ENCODE assay signal across 16 cellular contexts in genomic region chr13:103525530-103525929, GRCh38.
"Had no signal": no experiment of that assay in that cellular context is flagged by ENCODE, and none has a peak within 500 bp of the region (broad histone marks: within the 10 kb centered on the region; RNA-seq: fewer than 3 reads in every experiment).

No MANE protein-coding gene starts in this region.

- H3K9me3 ChIP-seq: adrenal gland, esophagus muscularis mucosa, heart right ventricle, left ventricle myocardium inferior, sigmoid colon, spleen, thoracic aorta had no signal

- H3K4me3 ChIP-seq: adrenal gland, esophagus muscularis mucosa, heart right ventricle, left ventricle myocardium inferior, sigmoid colon, spleen, thoracic aorta had no signal

- DNase-seq: activated CD4-positive, alpha-beta T cell treated with anti-CD3 and anti-CD28 coated beads for 36 hours; activated CD4-positive, alpha-beta T cell treated with anti-CD3 and anti-CD28 coated beads, Interleukin-2, amount 50 U/mL, for 48 hours; activated gamma-delta T cell treated with Interleukin-2 at 50 U/mL for 16 hours; adrenal gland; effector CD8-positive, alpha-beta T cell; heart right ventricle; left ventricle myocardium inferior; nephron progenitor cell; nucleus accumbens; sigmoid colon; spleen; stimulated activated naive B cell treated with anti-CD40 and anti-IgM and Interleukin-4, amounts not matched to agents 10 μg/mL and 1 μg/mL and 100 μg/mL, for 72 hours had no signal

- ATAC-seq: activated CD4-positive, alpha-beta T cell treated with anti-CD3 and anti-CD28 coated beads for 36 hours; activated naive CD4-positive, alpha-beta T cell treated with anti-CD3 and anti-CD28 coated beads, Interleukin-2, amount 50 U/mL, for 72 hours; heart right ventricle; stimulated activated naive B cell treated with anti-CD40 and anti-IgM and Interleukin-4, amounts not matched to agents 10 μg/mL and 1 μg/mL and 100 μg/mL, for 72 hours; WTC11 had no signal

- H3K27ac ChIP-seq: adrenal gland, esophagus muscularis mucosa, heart right ventricle, left ventricle myocardium inferior, sigmoid colon, spleen, thoracic aorta had no signal

- H3K4me1 ChIP-seq: adrenal gland, esophagus muscularis mucosa, heart right ventricle, left ventricle myocardium inferior, sigmoid colon, spleen had no signal

- H3K27me3 ChIP-seq: adrenal gland, esophagus muscularis mucosa, heart right ventricle, sigmoid colon, spleen had no signal

- H3K36me3 ChIP-seq: adrenal gland, esophagus muscularis mucosa, heart right ventricle, left ventricle myocardium inferior, sigmoid colon, spleen, thoracic aorta had no signal
